26 cellular contexts compared by ENCODE assay signal in genomic region chr7:131882321-131882720, GRCh38.
DNase-seq lines count a peak whose midpoint lies in the region; ATAC-seq and TF ChIP-seq lines count a peak whose summit lies in the region.
"Had no signal": no experiment of that assay in that cellular context is flagged by ENCODE, and none has a peak within 500 bp of the region (broad histone marks: within the 10 kb centered on the region; RNA-seq: fewer than 3 reads in every experiment).

No MANE protein-coding gene starts in this region.

- H3K27ac Mint-ChIP-seq in WTC11 (no peak overlapping the region), endodermal cell (no peak overlapping the region)
- H3K27ac Mint-ChIP-seq in stimulated activated memory B cell treated with anti-CD40 and anti-IgM and Interleukin-4, amounts not matched to agents 10 μg/mL and 1 μg/mL and 100 μg/mL, for 72 hours: no peak overlapping the region
- H3K27ac Mint-ChIP-seq: CD14-positive monocyte; CD4-positive, alpha-beta memory T cell; CD4-positive, CD25-positive, alpha-beta regulatory T cell; CD8-positive, alpha-beta memory T cell had no signal

- no peaks in the 10 kb centered on the region for H3K27me3 ChIP-seq in endodermal cell (ENCODE audit: control insufficient read depth, insufficient read depth, low read length, poor library complexity, severe bottlenecking)
- H3K27me3 ChIP-seq: BE2C, BLaER1 had no signal

- DNase-seq in WTC11 (ENCODE audit: low spot score): no peak
- DNase-seq in coronary artery (ENCODE audit: low spot score): peak; percentile 3
- DNase-seq in endodermal cell: peak; percentile 52
- no peak for DNase-seq in NCI-H2107 (lab: John Stamatoyannopoulos, UW)
- DNase-seq in HPDE6-E6E7 (ENCODE audit: extremely low spot score): no peak
- DNase-seq in NK-92 treated with Interleukin-12 subunit alpha and Interleukin-12 subunit beta, amount 100 ng/mL, for 24 hours (lab: John Stamatoyannopoulos, UW): no peak
- DNase-seq: 8988T; ACHN; BE2C; C1 segment of cervical spinal cord; CD4-positive, alpha-beta memory T cell; CD4-positive, CD25-positive, alpha-beta regulatory T cell; CD8-positive, alpha-beta memory T cell; COR-L47; DMS 273 treated with DMSO at 0.1 percent for 48 hours; DMS153; DMS53; DMS79; DND-41; EL; GDM1 had no signal

- H3K4me3 Mint-ChIP-seq in WTC11: no peak overlapping the region
- no peak overlapping the region for H3K4me3 Mint-ChIP-seq in endodermal cell
- no peak overlapping the region for H3K4me3 Mint-ChIP-seq in stimulated activated memory B cell treated with anti-CD40 and anti-IgM and Interleukin-4, amounts not matched to agents 10 μg/mL and 1 μg/mL and 100 μg/mL, for 72 hours
- H3K4me3 Mint-ChIP-seq: CD14-positive monocyte; CD4-positive, alpha-beta memory T cell; CD4-positive, CD25-positive, alpha-beta regulatory T cell; CD8-positive, alpha-beta memory T cell had no signal

- TF ChIP-seq CTCF in WTC11 (IDR thresholded peaks at IDR 0.05) (no peak), coronary artery (IDR thresholded peaks at IDR 0.05) (no peak), endodermal cell (conservative IDR thresholded peaks at IDR 0.05) (no peak)

- H3K4me1 Mint-ChIP-seq in WTC11: peaks cover 9% of the 10 kb centered on the region
- H3K4me1 Mint-ChIP-seq in endodermal cell: no peaks in the 10 kb centered on the region
- H3K4me1 Mint-ChIP-seq in stimulated activated memory B cell treated with anti-CD40 and anti-IgM and Interleukin-4, amounts not matched to agents 10 μg/mL and 1 μg/mL and 100 μg/mL, for 72 hours: no peaks in the 10 kb centered on the region
- H3K4me1 Mint-ChIP-seq: CD14-positive monocyte; CD4-positive, alpha-beta memory T cell; CD4-positive, CD25-positive, alpha-beta regulatory T cell; CD8-positive, alpha-beta memory T cell had no signal

- peaks cover 6% of the 10 kb centered on the region for H3K36me3 Mint-ChIP-seq in WTC11
- H3K36me3 Mint-ChIP-seq in endodermal cell (ENCODE audit: low read depth): peaks cover 2% of the 10 kb centered on the region
- H3K36me3 Mint-ChIP-seq in stimulated activated memory B cell treated with anti-CD40 and anti-IgM and Interleukin-4, amounts not matched to agents 10 μg/mL and 1 μg/mL and 100 μg/mL, for 72 hours: no peaks in the 10 kb centered on the region
- H3K36me3 Mint-ChIP-seq: CD14-positive monocyte; CD4-positive, alpha-beta memory T cell; CD8-positive, alpha-beta memory T cell had no signal

- H3K27ac ChIP-seq in coronary artery: no peak overlapping the region
- no peak overlapping the region for H3K27ac ChIP-seq in endodermal cell (ENCODE audit: low read depth, low read length)
- H3K27ac ChIP-seq: BLaER1 had no signal

- peaks cover 24% of the 10 kb centered on the region for H3K9me3 Mint-ChIP-seq in WTC11
- peaks cover 24% of the 10 kb centered on the region for H3K9me3 Mint-ChIP-seq in endodermal cell
- peaks cover 15% of the 10 kb centered on the region for H3K9me3 Mint-ChIP-seq in stimulated activated memory B cell treated with anti-CD40 and anti-IgM and Interleukin-4, amounts not matched to agents 10 μg/mL and 1 μg/mL and 100 μg/mL, for 72 hours

- no peak for ATAC-seq in WTC11
- peak; percentile 24 for ATAC-seq in stimulated activated memory B cell treated with anti-CD40 and anti-IgM and Interleukin-4, amounts not matched to agents 10 μg/mL and 1 μg/mL and 100 μg/mL, for 72 hours
- ATAC-seq in GM21717 (IDR thresholded peaks at IDR 0.05; ENCODE audit: unreplicated experiment): no peak
- ATAC-seq: GM12878 had no signal

- H3K36me3 ChIP-seq in endodermal cell (ENCODE audit: control insufficient read depth, insufficient read depth, low read length): no peaks in the 10 kb centered on the region
- H3K36me3 ChIP-seq: BE2C, BLaER1 had no signal

- CTCF ChIA-PET in WTC11 (lab: Charles Lee): interaction anchor here (0.8 to 1.6 kb wide), 2 partner anchors 20 to 23 kb away, joined by 3 to 9 read pairs; no protein-coding TSS in a partner anchor

- no peaks in the 10 kb centered on the region for H3K4me1 ChIP-seq in endodermal cell (ENCODE audit: control insufficient read depth, insufficient read depth, low read length)
- H3K4me1 ChIP-seq: BE2C, BLaER1 had no signal

- POLR2A ChIA-PET in WTC11 (lab: Charles Lee): no interaction called here

- H3K27me3 Mint-ChIP-seq in WTC11 (ENCODE audit: low read depth): peaks cover 25% of the 10 kb centered on the region
- H3K27me3 Mint-ChIP-seq in endodermal cell (ENCODE audit: insufficient read depth): peaks cover 4% of the 10 kb centered on the region
- peaks cover 9% of the 10 kb centered on the region for H3K27me3 Mint-ChIP-seq in stimulated activated memory B cell treated with anti-CD40 and anti-IgM and Interleukin-4, amounts not matched to agents 10 μg/mL and 1 μg/mL and 100 μg/mL, for 72 hours
- H3K27me3 Mint-ChIP-seq: CD4-positive, CD25-positive, alpha-beta regulatory T cell had no signal

- no peak overlapping the region for H3K9ac ChIP-seq in endodermal cell (ENCODE audit: extremely low read depth, low read length, poor library complexity, severe bottlenecking)
- H3K9ac ChIP-seq: BLaER1 had no signal

- H3K4me3 ChIP-seq in coronary artery: no peak overlapping the region
- no peak overlapping the region for H3K4me3 ChIP-seq in endodermal cell (ENCODE audit: low read length)
- H3K4me3 ChIP-seq: BLaER1, GM12878 had no signal

- peaks cover 17% of the 10 kb centered on the region for H3K9me3 ChIP-seq in endodermal cell (ENCODE audit: control insufficient read depth, low read length)

TF ChIP-seq in WTC11, 78 proteins besides CTCF, POLR2A, EP300 and RAD21:
- TF ChIP-seq USF2 (CRISPR knock-in tag; IDR thresholded peaks at IDR 0.05) (peak; percentile 60), MXD4 (CRISPR knock-in tag; IDR thresholded peaks at IDR 0.05; ENCODE audit: borderline replicate concordance) (no peak)

Comparison
In these comparisons a context has a peak if more than half of its experiments do, and no peak if none do; other contexts are left out.
1. DNase-seq: peak in coronary artery (single experiment) and endodermal cell (single experiment); none in WTC11 (single experiment), NCI-H2107 (single experiment), HPDE6-E6E7 (single experiment) and NK-92 treated with Interleukin-12 subunit alpha and Interleukin-12 subunit beta, amount 100 ng/mL, for 24 hours (single experiment).